17 cellular contexts compared by ENCODE assay signal in the genomic region with DNA sequence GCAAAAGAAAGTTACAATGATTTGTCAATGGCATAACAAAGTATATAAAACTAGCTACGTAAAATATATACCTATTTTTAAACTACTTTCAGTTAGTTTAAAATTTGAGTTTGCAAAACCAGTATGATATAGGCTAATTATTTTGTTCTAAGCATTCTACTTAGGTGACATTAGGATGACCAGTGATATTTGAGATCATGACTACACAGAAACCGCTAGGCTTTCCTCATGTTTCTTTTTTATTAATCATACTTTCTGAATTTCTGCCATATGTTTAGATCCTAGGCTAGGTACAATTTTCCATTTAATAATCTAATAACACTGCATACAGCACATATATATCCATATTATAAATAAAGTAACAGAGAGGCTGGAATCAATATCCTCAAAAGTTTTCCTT.
"Had no signal": no experiment of that assay in that cellular context is flagged by ENCODE, and none has a peak within 500 bp of the region (broad histone marks: within the 10 kb centered on the region; RNA-seq: fewer than 3 reads in every experiment).

No MANE protein-coding gene starts in this region.

- ATAC-seq: activated naive CD4-positive, alpha-beta T cell treated with anti-CD3 and anti-CD28 coated beads, Interleukin-2, amount 50 U/mL, for 72 hours; lower lobe of right lung had no signal

- H3K4me1 ChIP-seq: lower lobe of right lung, tibial nerve had no signal

- H3K27me3 ChIP-seq: cardiac muscle cell, hepatocyte, sigmoid colon, tibial nerve had no signal

- H3K27ac Mint-ChIP-seq: T-helper 1 cell treated with Interleukin-12 subunit alpha and Interleukin-12 subunit beta and Interleukin-4 antibody, amounts not matched to agents 30 μg/mL and 1 μg/mL, for 36 hours had no signal

- DNase-seq: activated CD4-positive, alpha-beta T cell treated with anti-CD3 and anti-CD28 coated beads, Interleukin-2, amount 10 ng/mL, durations not matched to agents 24 days and 14 days; activated CD8-positive, alpha-beta memory T cell treated with anti-CD3 and anti-CD28 coated beads for 24 hours; activated gamma-delta T cell; dermis blood vessel endothelial cell; effector memory CD4-positive, alpha-beta T cell; foreskin fibroblast; lower lobe of right lung; sigmoid colon; stimulated activated CD4-positive, alpha-beta T cell treated with anti-CD3 and anti-CD28 coated beads, Interleukin-12 subunit alpha, Interleukin-12 subunit beta, amount 100 ng/mL, for 4 hours; stimulated activated CD4-positive, alpha-beta T cell treated with anti-CD3 and anti-CD28 coated beads, Interleukin-1b, Interleukin-23, amount 100 ng/mL, for 48 hours; stimulated activated naive CD4-positive, alpha-beta T cell treated with Interleukin-2 at 50 U/mL for 16 hours had no signal

- H3K4me3 ChIP-seq: cardiac muscle cell, hepatocyte, lower lobe of right lung, sigmoid colon, tibial nerve had no signal

- H3K9me3 ChIP-seq: lower lobe of right lung, tibial nerve had no signal

- H2AFZ ChIP-seq: hepatocyte had no signal

- H3K4me3 Mint-ChIP-seq: activated CD4-positive, alpha-beta T cell treated with anti-CD3 and anti-CD28 coated beads, Interleukin-2, amount 10 ng/mL, durations not matched to agents 24 days and 14 days; nephron; T-helper 1 cell treated with Interleukin-12 subunit alpha and Interleukin-12 subunit beta and Interleukin-4 antibody, amounts not matched to agents 30 μg/mL and 1 μg/mL, for 36 hours had no signal

- H3K9me3 Mint-ChIP-seq: activated CD4-positive, alpha-beta T cell treated with anti-CD3 and anti-CD28 coated beads, Interleukin-2, amount 10 ng/mL, durations not matched to agents 24 days and 14 days; nephron had no signal

- H3K27ac ChIP-seq: cardiac muscle cell, hepatocyte, lower lobe of right lung, sigmoid colon, tibial nerve had no signal

- H3K4me2 ChIP-seq: hepatocyte had no signal

- H3K79me2 ChIP-seq: hepatocyte had no signal

- H3K27me3 Mint-ChIP-seq: activated CD4-positive, alpha-beta T cell treated with anti-CD3 and anti-CD28 coated beads, Interleukin-2, amount 10 ng/mL, durations not matched to agents 24 days and 14 days had no signal
